Comparison of ENCODE assay signal across 1 cellular context in genomic region chr2:104804148-104804890, GRCh38.
TF ChIP-seq lines count a peak whose summit lies in the region.

No MANE protein-coding gene starts in this region.

TF ChIP-seq in GM23338, 12 proteins besides CTCF, POLR2A, EP300 and RAD21 (continued from another document):
- no peak for TF ChIP-seq ZNF462 (CRISPR knock-in tag; IDR thresholded peaks at IDR 0.05)
- no peak for TF ChIP-seq ZNF331 (CRISPR knock-in tag; IDR thresholded peaks at IDR 0.05; ENCODE audit: low read depth)
- TF ChIP-seq REST (IDR thresholded peaks at IDR 0.05; ENCODE audit: unreplicated experiment) = no peak
- TF ChIP-seq POLR2AphosphoS5 (IDR thresholded peaks at IDR 0.05; ENCODE audit: low read depth) = no peak
